In genomic region chr7:5397657-5398237, GRCh38 we compare ENCODE assay signal across 8 cellular contexts. TPM values are rescaled to one million over a fixed set of nuclear protein-coding genes. Genes with fewer than 3 reads are reported as not detected.
DNase-seq lines count a peak whose midpoint lies in the region; ATAC-seq and TF ChIP-seq lines count a peak whose summit lies in the region.

No MANE protein-coding gene starts in this region.

- no peak for TF ChIP-seq CTCF in GM13976 (IDR thresholded peaks at IDR 0.05; ENCODE audit: borderline replicate concordance, control extremely low read depth, extremely low read depth, insufficient read depth, missing control alignments)

- H3K4me2 ChIP-seq in Karpas-422 (ENCODE audit: low read depth, low read length, poor library complexity, severe bottlenecking) = peak overlapping the region; percentile 75

- peak overlapping the region; percentile 97 for H3K9ac ChIP-seq in Karpas-422 (ENCODE audit: low read length)

- H2AFZ ChIP-seq in Karpas-422 (ENCODE audit: low read length) = peak overlapping the region; percentile 21; the same call in 1 of the 2 replicates

- H3K4me3 ChIP-seq in Karpas-422 (ENCODE audit: low read length) (peak overlapping the region; percentile 89; the same call in 1 of the 2 replicates), skin epidermis (peak overlapping the region in 2 of 7 experiments; percentile 40 to 51)
- H3K4me3 ChIP-seq in effector memory CD4-positive, alpha-beta T cell (ENCODE audit: insufficient read depth, low read depth, low read length, poor library complexity, severe bottlenecking) = no peak overlapping the region

- no peaks in the 10 kb centered on the region for H4K20me1 ChIP-seq in Karpas-422 (ENCODE audit: insufficient read depth, low read depth, low read length)

- ATAC-seq in HG03159 (IDR thresholded peaks at IDR 0.05; ENCODE audit: unreplicated experiment) (no peak), esophagus mucosa (no peak), HG02571 (IDR thresholded peaks at IDR 0.05; ENCODE audit: unreplicated experiment) (no peak)

- DNase-seq in GM13976 (ENCODE audit: low spot score) (peak; percentile 61), Karpas-422 (no peak), GOT3 (lab: John Stamatoyannopoulos, UW) (no peak)
- DNase-seq in effector memory CD4-positive, alpha-beta T cell = no peak

- no peaks in the 10 kb centered on the region for H3K9me2 ChIP-seq in Karpas-422 (replicated peaks; ENCODE audit: insufficient read depth, low read length)

- H3K27ac ChIP-seq in Karpas-422 (ENCODE audit: low read length) (no peak overlapping the region; the same call in 1 of the 2 replicates), skin epidermis (peak overlapping the region in 20 of 21 experiments; percentile 16 to 97 (median 90))
- peak overlapping the region; percentile 82 for H3K27ac ChIP-seq in effector memory CD4-positive, alpha-beta T cell (ENCODE audit: insufficient read depth, low read length, poor library complexity, severe bottlenecking)

- peaks cover 25% of the 10 kb centered on the region for H3K79me2 ChIP-seq in Karpas-422 (ENCODE audit: low read length)

- peaks cover 4% of the 10 kb centered on the region; the same call in 1 of the 2 replicates for H3K4me1 ChIP-seq in Karpas-422 (ENCODE audit: low read length)
- peaks cover 25% of the 10 kb centered on the region for H3K4me1 ChIP-seq in effector memory CD4-positive, alpha-beta T cell (ENCODE audit: control insufficient read depth, insufficient read depth, low read length, poor library complexity, severe bottlenecking)

- no peaks in the 10 kb centered on the region for H3K27me3 ChIP-seq in Karpas-422 (ENCODE audit: low read length)
- H3K27me3 ChIP-seq in effector memory CD4-positive, alpha-beta T cell (replicated peaks; ENCODE audit: control insufficient read depth, insufficient read depth, low read length, poor library complexity, severe bottlenecking) = no peaks in the 10 kb centered on the region

- no peaks in the 10 kb centered on the region; the same call in 1 of the 2 replicates for H3K36me3 ChIP-seq in Karpas-422 (ENCODE audit: insufficient read depth, low read length)
- H3K36me3 ChIP-seq in effector memory CD4-positive, alpha-beta T cell (ENCODE audit: control insufficient read depth, insufficient read depth, low read length) = peaks cover 19% of the 10 kb centered on the region

- in situ Hi-C loops in GM13976 (cut with MboI; ENCODE audit: low sequenced_read_pairs, unreplicated experiment) = no loop called here

- no peaks in the 10 kb centered on the region for H3K9me3 ChIP-seq in Karpas-422 (ENCODE audit: low read length)
- H3K9me3 ChIP-seq in effector memory CD4-positive, alpha-beta T cell (ENCODE audit: control insufficient read depth, low read length) = no peaks in the 10 kb centered on the region

RNA-seq across cellular contexts. Expression of gene TNRC18, which starts 25.9 kb away (rescaled TPM):
- total RNA-seq in Karpas-422 (2014; rRNA removed; shearing (Covaris generic); ENCODE audit: low replicate concordance) = 10.2 and 21.4 TPM in 2 replicates
- total RNA-seq in esophagus mucosa = 26.2 TPM
